11 cellular contexts compared by ENCODE assay signal in genomic region chr10:5011392-5011791, GRCh38. TPM values are rescaled to one million over a fixed set of nuclear protein-coding genes. Genes with fewer than 3 reads are reported as not detected.
"Had no signal": no experiment of that assay in that cellular context is flagged by ENCODE, and none has a peak within 500 bp of the region (broad histone marks: within the 10 kb centered on the region; RNA-seq: fewer than 3 reads in every experiment).

No MANE protein-coding gene starts in this region.

RNA-seq across cellular contexts. Expression of gene AKR1C2, which starts 7.7 kb away (rescaled TPM):
- total RNA-seq: activated B cell treated with CpG ODN at 0.5 μM for 24 hours; activated CD4-positive, alpha-beta memory T cell treated with anti-CD3 and anti-CD28 coated beads, Interleukin-2, amount 10 ng/mL, durations not matched to agents 7 days and 5 days; activated CD4-positive, alpha-beta T cell treated with anti-CD3 and anti-CD28 coated beads for 36 hours; activated CD4-positive, alpha-beta T cell treated with anti-CD3 and anti-CD28 coated beads, Interleukin-2, amount 10 ng/mL, durations not matched to agents 24 days and 14 days; activated CD8-positive, alpha-beta memory T cell treated with anti-CD3 and anti-CD28 coated beads for 36 hours; activated CD8-positive, alpha-beta memory T cell treated with anti-CD3 and anti-CD28 coated beads, Interleukin-2, amount 10 ng/mL, durations not matched to agents 7 days and 5 days; activated CD8-positive, alpha-beta T cell treated with anti-CD3 and anti-CD28 coated beads for 36 hours; activated CD8-positive, alpha-beta T cell treated with anti-CD3 and anti-CD28 coated beads, Interleukin-2, amount 10 ng/mL, durations not matched to agents 7 days and 5 days; T-helper 1 cell treated with Interleukin-12 subunit alpha and Interleukin-12 subunit beta and Interleukin-4 antibody, amounts not matched to agents 30 ng/mL and 1 ng/mL, for 36 hours; T-helper 17 cell; T-helper 2 cell treated with Interferon-gamma antibody and Interleukin-4, amounts not matched to agents 100 ng/mL and 5 ng/mL, for 36 hours had no signal

RNA-seq across cellular contexts. Expression of gene AKR1C1, which starts 48.2 kb away (rescaled TPM):
- total RNA-seq: activated B cell treated with CpG ODN at 0.5 μM for 24 hours had no signal
